In the genomic region with DNA sequence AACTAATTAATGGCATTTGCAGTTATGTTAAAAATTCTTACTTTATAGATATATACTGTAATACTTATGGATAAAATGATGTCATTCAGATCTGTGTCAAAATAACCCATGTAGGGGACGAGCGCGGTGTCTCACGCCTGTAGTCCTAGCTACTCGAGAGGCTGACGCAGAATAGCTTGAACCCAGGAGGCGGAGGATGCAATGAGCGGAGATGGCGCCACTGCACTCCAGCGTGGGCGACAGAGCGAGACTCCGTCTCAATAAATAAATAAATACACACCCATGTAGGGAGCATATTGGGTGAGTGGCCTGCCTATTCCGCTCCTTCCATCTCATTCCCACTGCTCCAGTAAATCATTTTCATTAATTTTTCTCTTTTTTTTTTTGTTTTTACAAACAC, we compare ENCODE assay signal across 8 cellular contexts. TPM values are rescaled to one million over a fixed set of nuclear protein-coding genes. Genes with fewer than 3 reads are reported as not detected.
A peak's percentile ranks its signal among the peaks of the same experiment; 100 is the strongest.
DNase-seq lines count a peak whose midpoint lies in the region; ATAC-seq lines count a peak whose summit lies in the region.

No MANE protein-coding gene starts in this region.

- no peaks in the 10 kb centered on the region for H3K9me3 Mint-ChIP-seq in T-helper 2 cell treated with Interferon-gamma antibody and Interleukin-4, amounts not matched to agents 5 μg/mL and 100 μg/mL, for 36 hours
- H3K9me3 Mint-ChIP-seq in activated naive CD8-positive, alpha-beta T cell treated with anti-CD3 and anti-CD28 coated beads for 36 hours, result no peaks in the 10 kb centered on the region
- no peaks in the 10 kb centered on the region for H3K9me3 Mint-ChIP-seq in stimulated activated naive CD8-positive, alpha-beta T cell treated with anti-CD3 and anti-CD28 coated beads, Interleukin-15, Interleukin-2, amounts not matched to agents 100 ng/mL and 50 ng/mL, for 24 hours

- peaks cover 23% of the 10 kb centered on the region for H3K36me3 Mint-ChIP-seq in T-helper 2 cell treated with Interferon-gamma antibody and Interleukin-4, amounts not matched to agents 5 μg/mL and 100 μg/mL, for 36 hours (ENCODE audit: low read depth)
- peaks cover 33% of the 10 kb centered on the region for H3K36me3 Mint-ChIP-seq in activated naive CD8-positive, alpha-beta T cell treated with anti-CD3 and anti-CD28 coated beads for 36 hours
- peaks cover 47% of the 10 kb centered on the region for H3K36me3 Mint-ChIP-seq in stimulated activated naive CD8-positive, alpha-beta T cell treated with anti-CD3 and anti-CD28 coated beads, Interleukin-15, Interleukin-2, amounts not matched to agents 100 ng/mL and 50 ng/mL, for 24 hours (ENCODE audit: low read depth)

- H3K9ac ChIP-seq in iPS-20b (ENCODE audit: low read depth, low read length), result peak overlapping the region; percentile 82; the same call in 1 of the 2 replicates

- H3K27ac ChIP-seq in iPS-20b (ENCODE audit: low read length), result no peak overlapping the region

- H3K9me3 ChIP-seq in iPS-20b (ENCODE audit: insufficient read depth, low read depth, low read length), result no peaks in the 10 kb centered on the region

- H3K36me3 ChIP-seq in iPS-20b (ENCODE audit: insufficient read depth, low read depth, low read length), result peaks cover 36% of the 10 kb centered on the region

- no peak for DNase-seq in T-helper 2 cell treated with Interferon-gamma antibody and Interleukin-4, amounts not matched to agents 5 μg/mL and 100 μg/mL, for 36 hours (ENCODE audit: low spot score)
- DNase-seq in T-helper 2 cell, result no peak
- DNase-seq in activated naive CD8-positive, alpha-beta T cell treated with anti-CD3 and anti-CD28 coated beads for 36 hours, result no peak
- DNase-seq in stimulated activated CD4-positive, alpha-beta T cell treated with anti-CD3 and anti-CD28 coated beads, Interleukin-2, amount 100 ng/mL, for 24 hours, result no peak
- no peak for DNase-seq in NCI-H345 (lab: John Stamatoyannopoulos, UW)

- no peaks in the 10 kb centered on the region for H3K27me3 ChIP-seq in iPS-20b (ENCODE audit: insufficient read depth, low read length)

- peak overlapping the region; percentile 98 for H3K27ac Mint-ChIP-seq in T-helper 2 cell treated with Interferon-gamma antibody and Interleukin-4, amounts not matched to agents 5 μg/mL and 100 μg/mL, for 36 hours
- H3K27ac Mint-ChIP-seq in activated naive CD8-positive, alpha-beta T cell treated with anti-CD3 and anti-CD28 coated beads for 36 hours, result peak overlapping the region; percentile 97
- H3K27ac Mint-ChIP-seq in stimulated activated naive CD8-positive, alpha-beta T cell treated with anti-CD3 and anti-CD28 coated beads, Interleukin-15, Interleukin-2, amounts not matched to agents 100 ng/mL and 50 ng/mL, for 24 hours, result peak overlapping the region; percentile 96

- peak overlapping the region; percentile 99 for H3K4me3 Mint-ChIP-seq in T-helper 2 cell treated with Interferon-gamma antibody and Interleukin-4, amounts not matched to agents 5 μg/mL and 100 μg/mL, for 36 hours
- peak overlapping the region; percentile 94 for H3K4me3 Mint-ChIP-seq in activated naive CD8-positive, alpha-beta T cell treated with anti-CD3 and anti-CD28 coated beads for 36 hours
- peak overlapping the region; percentile 99 for H3K4me3 Mint-ChIP-seq in stimulated activated naive CD8-positive, alpha-beta T cell treated with anti-CD3 and anti-CD28 coated beads, Interleukin-15, Interleukin-2, amounts not matched to agents 100 ng/mL and 50 ng/mL, for 24 hours

- peaks cover 9% of the 10 kb centered on the region for H3K4me1 Mint-ChIP-seq in T-helper 2 cell treated with Interferon-gamma antibody and Interleukin-4, amounts not matched to agents 5 μg/mL and 100 μg/mL, for 36 hours (ENCODE audit: low read depth)
- peaks cover 25% of the 10 kb centered on the region for H3K4me1 Mint-ChIP-seq in activated naive CD8-positive, alpha-beta T cell treated with anti-CD3 and anti-CD28 coated beads for 36 hours
- peaks cover 29% of the 10 kb centered on the region for H3K4me1 Mint-ChIP-seq in stimulated activated naive CD8-positive, alpha-beta T cell treated with anti-CD3 and anti-CD28 coated beads, Interleukin-15, Interleukin-2, amounts not matched to agents 100 ng/mL and 50 ng/mL, for 24 hours (ENCODE audit: low read depth)

- peak overlapping the region; percentile 76 for H3K4me3 ChIP-seq in iPS-20b (ENCODE audit: low read length)

- H3K4me1 ChIP-seq in iPS-20b (ENCODE audit: insufficient read depth, low read length), result no peaks in the 10 kb centered on the region

- no peaks in the 10 kb centered on the region for H3K27me3 Mint-ChIP-seq in T-helper 2 cell treated with Interferon-gamma antibody and Interleukin-4, amounts not matched to agents 5 μg/mL and 100 μg/mL, for 36 hours (ENCODE audit: low read depth)
- no peaks in the 10 kb centered on the region for H3K27me3 Mint-ChIP-seq in activated naive CD8-positive, alpha-beta T cell treated with anti-CD3 and anti-CD28 coated beads for 36 hours
- no peaks in the 10 kb centered on the region for H3K27me3 Mint-ChIP-seq in stimulated activated naive CD8-positive, alpha-beta T cell treated with anti-CD3 and anti-CD28 coated beads, Interleukin-15, Interleukin-2, amounts not matched to agents 100 ng/mL and 50 ng/mL, for 24 hours

- ATAC-seq in HG02852 (IDR thresholded peaks at IDR 0.05; ENCODE audit: unreplicated experiment), result no peak

RNA-seq across cellular contexts. Expression of a gene that starts 7.1 kb away (rescaled TPM):
- 100 to 1,000 TPM; 339 to 357 TPM for total RNA-seq in activated naive CD8-positive, alpha-beta T cell treated with anti-CD3 and anti-CD28 coated beads for 36 hours

RNA-seq across cellular contexts. Expression of a gene that starts 17.7 kb away (rescaled TPM):
- 10 to 100 TPM; 23.4 to 28.8 TPM for total RNA-seq in activated naive CD8-positive, alpha-beta T cell treated with anti-CD3 and anti-CD28 coated beads for 36 hours
